In genomic region chr17:55444471-55445441, GRCh38 we compare ENCODE assay signal across 1 cellular context.
TF ChIP-seq lines count a peak whose summit lies in the region.

No MANE protein-coding gene starts in this region.

TF ChIP-seq in HepG2, 621 proteins besides CTCF, POLR2A, EP300 and RAD21 (continued from another document and continues in another):
- TF ChIP-seq, protein P1, sequence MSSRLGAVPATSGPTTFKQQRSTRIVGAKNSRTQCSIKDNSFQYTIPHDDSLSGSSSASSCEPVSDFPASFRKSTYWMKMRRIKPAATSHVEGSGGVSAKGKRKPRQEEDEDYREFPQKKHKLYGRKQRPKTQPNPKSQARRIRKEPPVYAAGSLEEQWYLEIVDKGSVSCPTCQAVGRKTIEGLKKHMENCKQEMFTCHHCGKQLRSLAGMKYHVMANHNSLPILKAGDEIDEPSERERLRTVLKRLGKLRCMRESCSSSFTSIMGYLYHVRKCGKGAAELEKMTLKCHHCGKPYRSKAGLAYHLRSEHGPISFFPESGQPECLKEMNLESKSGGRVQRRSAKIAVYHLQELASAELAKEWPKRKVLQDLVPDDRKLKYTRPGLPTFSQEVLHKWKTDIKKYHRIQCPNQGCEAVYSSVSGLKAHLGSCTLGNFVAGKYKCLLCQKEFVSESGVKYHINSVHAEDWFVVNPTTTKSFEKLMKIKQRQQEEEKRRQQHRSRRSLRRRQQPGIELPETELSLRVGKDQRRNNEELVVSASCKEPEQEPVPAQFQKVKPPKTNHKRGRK (CRISPR knock-in tag; IDR thresholded peaks at IDR 0.05) = no peak
- TF ChIP-seq ZFP62 (CRISPR knock-in tag; IDR thresholded peaks at IDR 0.05) (no peak), FOXP1 (IDR thresholded peaks at IDR 0.05) (no peak), FOXP1 (CRISPR knock-in tag; IDR thresholded peaks at IDR 0.05) (peak; percentile 42; the same call in 1 of the 2 replicates), KLF15 (CRISPR knock-in tag; IDR thresholded peaks at IDR 0.05; ENCODE audit: borderline replicate concordance) (no peak), PITX1 (CRISPR knock-in tag; IDR thresholded peaks at IDR 0.05) (peak; percentile 63; the same call in 1 of the 2 replicates), NR1H2 (CRISPR knock-in tag; IDR thresholded peaks at IDR 0.05; ENCODE audit: borderline replicate concordance, low read depth) (no peak), NONO (IDR thresholded peaks at IDR 0.05) (no peak), NONO (CRISPR knock-in tag; conservative IDR thresholded peaks at IDR 0.05) (no peak), TARDBP (CRISPR knock-in tag; IDR thresholded peaks at IDR 0.05) (peak; percentile 72; the same call in 1 of the 2 replicates), ZFP36 (IDR thresholded peaks at IDR 0.05; ENCODE audit: borderline replicate concordance, low read depth, low read length, partially characterized antibody) (no peak), NCOA1 (CRISPR knock-in tag; IDR thresholded peaks at IDR 0.05) (no peak; the same call in 1 of the 2 replicates), TCF7L2 (IDR thresholded peaks at IDR 0.05; ENCODE audit: low read depth, low read length) (peak; percentile 49; the same call in 1 of the 2 replicates), RELA (CRISPR knock-in tag; IDR thresholded peaks at IDR 0.05) (0 out of 2 replicates have a peak, but pooled peaks have one; percentile 29), GATA4 (IDR thresholded peaks at IDR 0.05; ENCODE audit: borderline replicate concordance, low read depth) (peak; percentile 59; the same call in 1 of the 2 replicates), CHD2 (IDR thresholded peaks at IDR 0.05; ENCODE audit: low read depth, low read length) (no peak), ZNF574 (CRISPR knock-in tag; IDR thresholded peaks at IDR 0.05) (no peak), NCOR1 (IDR thresholded peaks at IDR 0.05; ENCODE audit: borderline replicate concordance, low read length) (peak; percentile 78), POGZ (CRISPR knock-in tag; IDR thresholded peaks at IDR 0.05) (peak; percentile 70), ZNF124 (CRISPR knock-in tag; IDR thresholded peaks at IDR 0.05) (no peak), ZNF564 (CRISPR knock-in tag; IDR thresholded peaks at IDR 0.05) (peak; percentile 69; the same call in 1 of the 2 replicates), YEATS4 (CRISPR knock-in tag; IDR thresholded peaks at IDR 0.05; ENCODE audit: borderline replicate concordance) (peak; percentile 18; the same call in 1 of the 2 replicates), CENPT (CRISPR knock-in tag; IDR thresholded peaks at IDR 0.05; ENCODE audit: low read depth) (no peak), ZNF550 (CRISPR knock-in tag; IDR thresholded peaks at IDR 0.05; ENCODE audit: borderline replicate concordance) (no peak), KMT2B (CRISPR knock-in tag; IDR thresholded peaks at IDR 0.05) (no peak; the same call in 1 of the 2 replicates), GATAD2A (CRISPR knock-in tag; IDR thresholded peaks at IDR 0.05) (peak; percentile 88), ARID2 (CRISPR knock-in tag; IDR thresholded peaks at IDR 0.05; ENCODE audit: borderline replicate concordance) (no peak), HNRNPL (IDR thresholded peaks at IDR 0.05; ENCODE audit: low read depth, low read length) (no peak), ZBTB37 (CRISPR knock-in tag; IDR thresholded peaks at IDR 0.05) (0 out of 2 replicates have a peak, but pooled peaks have one; percentile 24), SETDB1 (CRISPR knock-in tag; IDR thresholded peaks at IDR 0.05; ENCODE audit: borderline replicate concordance) (no peak), POGK (CRISPR knock-in tag; conservative IDR thresholded peaks at IDR 0.05) (peak; percentile 65), JUND (CRISPR knock-in tag; IDR thresholded peaks at IDR 0.05) (peak; percentile 94), KDM6A (CRISPR knock-in tag; IDR thresholded peaks at IDR 0.05; ENCODE audit: low read depth) (peak; percentile 76), ZNF30 (CRISPR knock-in tag; IDR thresholded peaks at IDR 0.05) (no peak), ZNF256 (CRISPR knock-in tag; conservative IDR thresholded peaks at IDR 0.05) (no peak), ZKSCAN5 (CRISPR knock-in tag; IDR thresholded peaks at IDR 0.05) (no peak), ZNF329 (CRISPR knock-in tag; IDR thresholded peaks at IDR 0.05; ENCODE audit: low read depth) (no peak), SRY (CRISPR knock-in tag; IDR thresholded peaks at IDR 0.05) (no peak), ZNF292 (CRISPR knock-in tag; IDR thresholded peaks at IDR 0.05; ENCODE audit: borderline replicate concordance, low read depth) (0 out of 2 replicates have a peak, but pooled peaks have one; percentile 22), ZNF44 (CRISPR knock-in tag; IDR thresholded peaks at IDR 0.05) (peak; percentile 11; the same call in 1 of the 2 replicates), HNRNPK (IDR thresholded peaks at IDR 0.05; ENCODE audit: low read depth, low read length, poor library complexity, severe bottlenecking) (no peak)
- TF ChIP-seq, protein P2, sequence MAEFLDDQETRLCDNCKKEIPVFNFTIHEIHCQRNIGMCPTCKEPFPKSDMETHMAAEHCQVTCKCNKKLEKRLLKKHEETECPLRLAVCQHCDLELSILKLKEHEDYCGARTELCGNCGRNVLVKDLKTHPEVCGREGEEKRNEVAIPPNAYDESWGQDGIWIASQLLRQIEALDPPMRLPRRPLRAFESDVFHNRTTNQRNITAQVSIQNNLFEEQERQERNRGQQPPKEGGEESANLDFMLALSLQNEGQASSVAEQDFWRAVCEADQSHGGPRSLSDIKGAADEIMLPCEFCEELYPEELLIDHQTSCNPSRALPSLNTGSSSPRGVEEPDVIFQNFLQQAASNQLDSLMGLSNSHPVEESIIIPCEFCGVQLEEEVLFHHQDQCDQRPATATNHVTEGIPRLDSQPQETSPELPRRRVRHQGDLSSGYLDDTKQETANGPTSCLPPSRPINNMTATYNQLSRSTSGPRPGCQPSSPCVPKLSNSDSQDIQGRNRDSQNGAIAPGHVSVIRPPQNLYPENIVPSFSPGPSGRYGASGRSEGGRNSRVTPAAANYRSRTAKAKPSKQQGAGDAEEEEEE (CRISPR knock-in tag; IDR thresholded peaks at IDR 0.05; ENCODE audit: borderline replicate concordance) = no peak
- TF ChIP-seq, protein P3, sequence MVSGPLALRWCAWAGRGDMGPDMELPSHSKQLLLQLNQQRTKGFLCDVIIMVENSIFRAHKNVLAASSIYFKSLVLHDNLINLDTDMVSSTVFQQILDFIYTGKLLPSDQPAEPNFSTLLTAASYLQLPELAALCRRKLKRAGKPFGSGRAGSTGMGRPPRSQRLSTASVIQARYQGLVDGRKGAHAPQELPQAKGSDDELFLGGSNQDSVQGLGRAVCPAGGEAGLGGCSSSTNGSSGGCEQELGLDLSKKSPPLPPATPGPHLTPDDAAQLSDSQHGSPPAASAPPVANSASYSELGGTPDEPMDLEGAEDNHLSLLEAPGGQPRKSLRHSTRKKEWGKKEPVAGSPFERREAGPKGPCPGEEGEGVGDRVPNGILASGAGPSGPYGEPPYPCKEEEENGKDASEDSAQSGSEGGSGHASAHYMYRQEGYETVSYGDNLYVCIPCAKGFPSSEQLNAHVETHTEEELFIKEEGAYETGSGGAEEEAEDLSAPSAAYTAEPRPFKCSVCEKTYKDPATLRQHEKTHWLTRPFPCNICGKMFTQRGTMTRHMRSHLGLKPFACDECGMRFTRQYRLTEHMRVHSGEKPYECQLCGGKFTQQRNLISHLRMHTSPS (CRISPR knock-in tag; IDR thresholded peaks at IDR 0.05; ENCODE audit: low read depth) = 0 out of 2 replicates have a peak, but pooled peaks have one; percentile 29
- TF ChIP-seq, protein P4, sequence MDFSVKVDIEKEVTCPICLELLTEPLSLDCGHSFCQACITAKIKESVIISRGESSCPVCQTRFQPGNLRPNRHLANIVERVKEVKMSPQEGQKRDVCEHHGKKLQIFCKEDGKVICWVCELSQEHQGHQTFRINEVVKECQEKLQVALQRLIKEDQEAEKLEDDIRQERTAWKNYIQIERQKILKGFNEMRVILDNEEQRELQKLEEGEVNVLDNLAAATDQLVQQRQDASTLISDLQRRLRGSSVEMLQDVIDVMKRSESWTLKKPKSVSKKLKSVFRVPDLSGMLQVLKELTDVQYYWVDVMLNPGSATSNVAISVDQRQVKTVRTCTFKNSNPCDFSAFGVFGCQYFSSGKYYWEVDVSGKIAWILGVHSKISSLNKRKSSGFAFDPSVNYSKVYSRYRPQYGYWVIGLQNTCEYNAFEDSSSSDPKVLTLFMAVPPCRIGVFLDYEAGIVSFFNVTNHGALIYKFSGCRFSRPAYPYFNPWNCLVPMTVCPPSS (IDR thresholded peaks at IDR 0.05) = no peak
- TF ChIP-seq, protein P5, sequence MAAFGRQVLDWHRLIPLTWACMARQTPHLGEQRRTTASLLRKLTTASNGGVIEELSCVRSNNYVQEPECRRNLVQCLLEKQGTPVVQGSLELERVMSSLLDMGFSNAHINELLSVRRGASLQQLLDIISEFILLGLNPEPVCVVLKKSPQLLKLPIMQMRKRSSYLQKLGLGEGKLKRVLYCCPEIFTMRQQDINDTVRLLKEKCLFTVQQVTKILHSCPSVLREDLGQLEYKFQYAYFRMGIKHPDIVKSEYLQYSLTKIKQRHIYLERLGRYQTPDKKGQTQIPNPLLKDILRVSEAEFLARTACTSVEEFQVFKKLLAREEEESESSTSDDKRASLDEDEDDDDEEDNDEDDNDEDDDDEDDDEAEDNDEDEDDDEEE (CRISPR knock-in tag; IDR thresholded peaks at IDR 0.05) = no peak
- TF ChIP-seq, protein P6, sequence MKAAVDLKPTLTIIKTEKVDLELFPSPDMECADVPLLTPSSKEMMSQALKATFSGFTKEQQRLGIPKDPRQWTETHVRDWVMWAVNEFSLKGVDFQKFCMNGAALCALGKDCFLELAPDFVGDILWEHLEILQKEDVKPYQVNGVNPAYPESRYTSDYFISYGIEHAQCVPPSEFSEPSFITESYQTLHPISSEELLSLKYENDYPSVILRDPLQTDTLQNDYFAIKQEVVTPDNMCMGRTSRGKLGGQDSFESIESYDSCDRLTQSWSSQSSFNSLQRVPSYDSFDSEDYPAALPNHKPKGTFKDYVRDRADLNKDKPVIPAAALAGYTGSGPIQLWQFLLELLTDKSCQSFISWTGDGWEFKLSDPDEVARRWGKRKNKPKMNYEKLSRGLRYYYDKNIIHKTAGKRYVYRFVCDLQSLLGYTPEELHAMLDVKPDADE (CRISPR knock-in tag; IDR thresholded peaks at IDR 0.05) = no peak
- TF ChIP-seq, protein P7, sequence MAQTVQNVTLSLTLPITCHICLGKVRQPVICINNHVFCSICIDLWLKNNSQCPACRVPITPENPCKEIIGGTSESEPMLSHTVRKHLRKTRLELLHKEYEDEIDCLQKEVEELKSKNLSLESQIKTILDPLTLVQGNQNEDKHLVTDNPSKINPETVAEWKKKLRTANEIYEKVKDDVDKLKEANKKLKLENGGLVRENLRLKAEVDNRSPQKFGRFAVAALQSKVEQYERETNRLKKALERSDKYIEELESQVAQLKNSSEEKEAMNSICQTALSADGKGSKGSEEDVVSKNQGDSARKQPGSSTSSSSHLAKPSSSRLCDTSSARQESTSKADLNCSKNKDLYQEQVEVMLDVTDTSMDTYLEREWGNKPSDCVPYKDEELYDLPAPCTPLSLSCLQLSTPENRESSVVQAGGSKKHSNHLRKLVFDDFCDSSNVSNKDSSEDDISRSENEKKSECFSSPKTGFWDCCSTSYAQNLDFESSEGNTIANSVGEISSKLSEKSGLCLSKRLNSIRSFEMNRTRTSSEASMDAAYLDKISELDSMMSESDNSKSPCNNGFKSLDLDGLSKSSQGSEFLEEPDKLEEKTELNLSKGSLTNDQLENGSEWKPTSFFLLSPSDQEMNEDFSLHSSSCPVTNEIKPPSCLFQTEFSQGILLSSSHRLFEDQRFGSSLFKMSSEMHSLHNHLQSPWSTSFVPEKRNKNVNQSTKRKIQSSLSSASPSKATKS (CRISPR knock-in tag; IDR thresholded peaks at IDR 0.05) = no peak
